11 cellular contexts compared by ENCODE assay signal in the genomic region with DNA sequence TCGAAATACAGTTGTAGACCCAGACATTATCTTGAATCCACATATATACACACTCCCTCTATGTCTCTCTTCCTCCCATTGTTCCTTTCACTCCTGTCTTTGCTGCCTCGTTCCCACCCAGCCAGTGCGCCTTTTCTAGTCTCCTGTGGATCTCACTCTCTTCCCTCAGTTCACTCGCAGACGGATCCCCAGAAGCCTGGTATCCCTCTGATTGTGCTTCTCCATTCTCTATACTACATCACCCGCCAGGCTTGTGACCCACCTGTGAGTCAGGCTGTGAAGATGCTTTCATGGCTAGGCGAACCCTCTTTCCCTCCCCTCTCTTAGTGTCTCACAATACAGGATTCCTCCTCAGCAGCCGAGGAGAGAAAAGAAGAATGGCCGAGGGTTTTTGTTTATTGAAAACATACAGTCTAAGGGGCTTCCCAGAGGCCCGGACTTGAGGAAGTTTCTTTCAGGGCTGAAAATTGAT. TPM values are rescaled to one million over a fixed set of nuclear protein-coding genes. Genes with fewer than 3 reads are reported as not detected.
DNase-seq lines count a peak whose midpoint lies in the region; ATAC-seq, FAIRE-seq and TF ChIP-seq lines count a peak whose summit lies in the region.
"Had no signal": no experiment of that assay in that cellular context is flagged by ENCODE, and none has a peak within 500 bp of the region (broad histone marks: within the 10 kb centered on the region; RNA-seq: fewer than 3 reads in every experiment).

No MANE protein-coding gene starts in this region.

- no peak for ATAC-seq in natural killer cell treated with Interleukin-12 subunit alpha and Interleukin-12 subunit beta and Interleukin-15 and Interleukin-18, amount 100 ng/mL, for 72 hours
- ATAC-seq in GM19467 (IDR thresholded peaks at IDR 0.05; ENCODE audit: unreplicated experiment): no peak
- ATAC-seq in GM21717 (IDR thresholded peaks at IDR 0.05; ENCODE audit: unreplicated experiment): no peak

- intact Hi-C loops in Calu3 (cut with micrococcal nuclease; ENCODE audit: unreplicated experiment) (loop anchor here (2.0 kb wide), 1 partner anchor 44 kb away; no protein-coding TSS in a partner anchor), mammary epithelial cell (cut with micrococcal nuclease) (no loop called here)

- no peak overlapping the region for H3K27ac ChIP-seq in Karpas-422 (ENCODE audit: low read length)
- H3K27ac ChIP-seq in mammary epithelial cell (ENCODE audit: insufficient read depth, low read depth, low read length): no peak overlapping the region

- H3K9ac ChIP-seq in Karpas-422 (ENCODE audit: low read length) (peak overlapping the region; percentile 76; the same call in 1 of the 2 replicates), mammary epithelial cell (ENCODE audit: insufficient read depth, low read length) (no peak overlapping the region)

- no peak overlapping the region for H3K27ac Mint-ChIP-seq in Calu3 (ENCODE audit: unreplicated experiment)
- H3K27ac Mint-ChIP-seq in natural killer cell treated with Interleukin-12 subunit alpha and Interleukin-12 subunit beta and Interleukin-15 and Interleukin-18, amount 100 ng/mL, for 72 hours: no peak overlapping the region

- TSS peak; percentile 53 for BruUV-seq in Calu3 (replicated peaks; lab: Mats Ljungman, UMichigan)
- BruUV-seq in mammary epithelial cell (replicated peaks; lab: Mats Ljungman, UMichigan): no TSS peak

- H3K9me3 ChIP-seq in Karpas-422 (ENCODE audit: low read length): no peaks in the 10 kb centered on the region
- no peaks in the 10 kb centered on the region for H3K9me3 ChIP-seq in mammary epithelial cell (replicated peaks; ENCODE audit: insufficient read depth, low read length)
- H3K9me3 ChIP-seq: mucosa of descending colon had no signal

- H3K4me1 Mint-ChIP-seq in Calu3 (ENCODE audit: low read depth, unreplicated experiment): peaks cover 27% of the 10 kb centered on the region
- peaks cover 17 to 28% of the 10 kb centered on the region in 2 donors for H3K4me1 Mint-ChIP-seq in natural killer cell treated with Interleukin-12 subunit alpha and Interleukin-12 subunit beta and Interleukin-15 and Interleukin-18, amount 100 ng/mL, for 72 hours (ENCODE audit: low read depth in 2 of 2)

- H3K9me2 ChIP-seq in Karpas-422 (replicated peaks; ENCODE audit: insufficient read depth, low read length): no peaks in the 10 kb centered on the region

- CTCF ChIA-PET in Calu3 (lab: Charles Lee) (interaction anchor here (0.6 to 1.5 kb wide), 5 partner anchors 27 to 173 kb away, joined by 3 to 19 read pairs (median 5); partner anchors contain the start of gene FDPS), mammary epithelial cell (lab: Charles Lee; ENCODE audit: low non-redundant PET) (interaction anchor here (0.9 kb wide), 1 partner anchor 43 kb away, joined by 3 read pairs; no protein-coding TSS in a partner anchor)

- TF ChIP-seq POLR2A in GM12891 (IDR thresholded peaks at IDR 0.05; ENCODE audit: low read depth, low read length): no peak

- H3K27me3 ChIP-seq in Karpas-422 (ENCODE audit: low read length) (no peaks in the 10 kb centered on the region), mammary epithelial cell (ENCODE audit: insufficient read depth, low read length) (no peaks in the 10 kb centered on the region)

- dilution Hi-C loops in mammary epithelial cell (cut with HindIII; ENCODE audit: low sequenced_read_pairs): loop anchor here (5.0 kb wide), 1 partner anchor 61 kb away; no protein-coding TSS in a partner anchor

- TF ChIP-seq CTCF in Calu3 (IDR thresholded peaks at IDR 0.05; ENCODE audit: unreplicated experiment) (no peak), mammary epithelial cell (conservative IDR thresholded peaks at IDR 0.05 in 1 of 2, IDR thresholded peaks at IDR 0.05 in 1 of 2; ENCODE audit: extremely low read depth in 1 of 2, insufficient read depth in 1 of 2, low read depth in 1 of 2, low read length in 2 of 2) (no peak)

- WGBS in mammary epithelial cell (ENCODE audit: low coverage, missing lambda C conversion rate): 48% methylated on average over 9 of the region's 10 CpGs

- H3K4me3 Mint-ChIP-seq in Calu3 (ENCODE audit: low read depth, unreplicated experiment): peak overlapping the region; percentile 75
- peak overlapping the region; percentile 81 for H3K4me3 Mint-ChIP-seq in natural killer cell treated with Interleukin-12 subunit alpha and Interleukin-12 subunit beta and Interleukin-15 and Interleukin-18, amount 100 ng/mL, for 72 hours

- H3K4me3 ChIP-seq in Karpas-422 (ENCODE audit: low read length) (peak overlapping the region; percentile 76; the same call in 1 of the 2 replicates), mammary epithelial cell (replicated peaks in 1 of 3; ENCODE audit: insufficient read depth in 1 of 3, low read depth in 2 of 3, low read length in 3 of 3) (peak overlapping the region in 1 of 3 experiments; percentile 68)

- H4K20me1 ChIP-seq in Karpas-422 (ENCODE audit: insufficient read depth, low read depth, low read length) (no peaks in the 10 kb centered on the region), mammary epithelial cell (ENCODE audit: insufficient read depth, low read length) (no peaks in the 10 kb centered on the region)

- in situ Hi-C loops in mammary epithelial cell (cut with MboI; ENCODE audit: low sequenced_read_pairs in 2 of 2): loop anchor here in 1 of 2 donors (5.0 kb wide), 1 partner anchor 39 kb away; no protein-coding TSS in a partner anchor

- H3K36me3 Mint-ChIP-seq in Calu3 (ENCODE audit: insufficient read depth, unreplicated experiment): peaks cover 28% of the 10 kb centered on the region
- no peaks in the 10 kb centered on the region for H3K36me3 Mint-ChIP-seq in natural killer cell treated with Interleukin-12 subunit alpha and Interleukin-12 subunit beta and Interleukin-15 and Interleukin-18, amount 100 ng/mL, for 72 hours

- H3K9me3 Mint-ChIP-seq in Calu3 (ENCODE audit: low read depth, unreplicated experiment): no peaks in the 10 kb centered on the region
- H3K9me3 Mint-ChIP-seq in natural killer cell treated with Interleukin-12 subunit alpha and Interleukin-12 subunit beta and Interleukin-15 and Interleukin-18, amount 100 ng/mL, for 72 hours: no peaks in the 10 kb centered on the region

- H3K4me1 ChIP-seq in Karpas-422 (ENCODE audit: low read length) (peaks cover 30% of the 10 kb centered on the region), mammary epithelial cell (ENCODE audit: insufficient read depth, low read length) (peaks cover 15% of the 10 kb centered on the region)

- no peak for FAIRE-seq in GM12891 (lab: Jason Lieb, UNC)

- H2AFZ ChIP-seq in Karpas-422 (ENCODE audit: low read length): no peak overlapping the region
- no peak overlapping the region for H2AFZ ChIP-seq in mammary epithelial cell (ENCODE audit: low read depth, low read length)

- H3K79me2 ChIP-seq in Karpas-422 (ENCODE audit: low read length) (peaks cover 2% of the 10 kb centered on the region; the same call in 1 of the 2 replicates), mammary epithelial cell (ENCODE audit: insufficient read depth, low read length) (no peaks in the 10 kb centered on the region)

- H3K36me3 ChIP-seq in Karpas-422 (ENCODE audit: insufficient read depth, low read length) (no peaks in the 10 kb centered on the region), mammary epithelial cell (ENCODE audit: insufficient read depth, low read length) (no peaks in the 10 kb centered on the region)

- peak overlapping the region; percentile 91 for H3K4me2 ChIP-seq in Karpas-422 (ENCODE audit: low read depth, low read length, poor library complexity, severe bottlenecking)
- H3K4me2 ChIP-seq in mammary epithelial cell (ENCODE audit: insufficient read depth, low read depth, low read length): peak overlapping the region; percentile 96

- H3K27me3 Mint-ChIP-seq in Calu3 (ENCODE audit: unreplicated experiment): no peaks in the 10 kb centered on the region
- no peaks in the 10 kb centered on the region for H3K27me3 Mint-ChIP-seq in natural killer cell treated with Interleukin-12 subunit alpha and Interleukin-12 subunit beta and Interleukin-15 and Interleukin-18, amount 100 ng/mL, for 72 hours

- no peak for DNase-seq in Calu3
- no peak for DNase-seq in Karpas-422
- DNase-seq in mammary epithelial cell: peak; percentile 12
- no peak for DNase-seq in natural killer cell treated with Interleukin-12 subunit alpha and Interleukin-12 subunit beta and Interleukin-15 and Interleukin-18, amount 100 ng/mL, for 72 hours (ENCODE audit: low spot score)
- DNase-seq in A172 (ENCODE audit: low spot score): no peak
- no peak for DNase-seq in GM12891 (ENCODE audit: insufficient read length, low spot score)
- DNase-seq: KG1 had no signal

RNA-seq across cellular contexts. Expression of gene HCN3, which starts 1.5 kb away (rescaled TPM):
- total RNA-seq in Calu3 (2022): 11.8 and 19.6 TPM in 2 replicates
- 5.9 and 6.3 TPM in 2 replicates for total RNA-seq in Karpas-422 (2014; rRNA removed; shearing (Covaris generic); ENCODE audit: low replicate concordance)
- 1 to 10 TPM; 1.3 to 4.8 TPM for total RNA-seq in mammary epithelial cell
- 3.0 TPM for polyA plus RNA-seq in mammary epithelial cell
- polyA minus RNA-seq in mammary epithelial cell: 10.3 TPM
- 1 to 10 TPM; 2.0 to 4.7 TPM for total RNA-seq in natural killer cell treated with Interleukin-12 subunit alpha and Interleukin-12 subunit beta and Interleukin-15 and Interleukin-18, amount 100 ng/mL, for 72 hours
- total RNA-seq in A172 (2014; rRNA removed; shearing (Covaris generic)): 0.98 and 1.0 TPM in 2 replicates
- 1.6 TPM for polyA plus RNA-seq in GM12891 (2012; ENCODE audit: low read depth, missing spikeins)

RNA-seq across cellular contexts. Expression of gene CLK2, which starts 5.4 kb away (rescaled TPM):
- total RNA-seq in Calu3 (2022) (78.5 and 79.4 TPM in 2 replicates), mammary epithelial cell (10 to 100 TPM; 21.5 to 41.5 TPM)
- 78.7 and 99.6 TPM in 2 replicates for total RNA-seq in Karpas-422 (2014; rRNA removed; shearing (Covaris generic); ENCODE audit: low replicate concordance)
- 36.1 TPM for polyA plus RNA-seq in mammary epithelial cell
- 93.7 TPM for polyA minus RNA-seq in mammary epithelial cell
- total RNA-seq in natural killer cell treated with Interleukin-12 subunit alpha and Interleukin-12 subunit beta and Interleukin-15 and Interleukin-18, amount 100 ng/mL, for 72 hours: 100 to 1,000 TPM in 1 of 2 donors, 10 to 100 TPM in 1; 77.1 to 117 TPM
- 13.9 and 21.6 TPM in 2 replicates for total RNA-seq in A172 (2014; rRNA removed; shearing (Covaris generic))
- 35.8 TPM for polyA plus RNA-seq in GM12891 (2012; ENCODE audit: low read depth, missing spikeins)

RNA-seq across cellular contexts. Expression of gene SCAMP3, which starts 16.6 kb away (rescaled TPM):
- total RNA-seq in Calu3 (2022) (85.1 and 104 TPM in 2 replicates), mammary epithelial cell (10 to 100 TPM; 36.7 to 57.7 TPM)
- total RNA-seq in Karpas-422 (2014; rRNA removed; shearing (Covaris generic); ENCODE audit: low replicate concordance): 69.7 and 73.5 TPM in 2 replicates
- 90.5 TPM for polyA plus RNA-seq in mammary epithelial cell
- 75.5 TPM for polyA minus RNA-seq in mammary epithelial cell
- 100 to 1,000 TPM; 134 to 169 TPM for total RNA-seq in natural killer cell treated with Interleukin-12 subunit alpha and Interleukin-12 subunit beta and Interleukin-15 and Interleukin-18, amount 100 ng/mL, for 72 hours
- total RNA-seq in A172 (2014; rRNA removed; shearing (Covaris generic)): 136 and 169 TPM in 2 replicates
- 51.5 TPM for polyA plus RNA-seq in GM12891 (2012; ENCODE audit: low read depth, missing spikeins)

RNA-seq across cellular contexts. Expression of gene PKLR, which starts 22.5 kb away (rescaled TPM):
- not detected in 2 replicates for total RNA-seq in Calu3 (2022)
- not detected in 2 replicates for total RNA-seq in Karpas-422 (2014; rRNA removed; shearing (Covaris generic); ENCODE audit: low replicate concordance)
- total RNA-seq in mammary epithelial cell: not detected
- 0.02 TPM for polyA plus RNA-seq in mammary epithelial cell
- not detected for polyA minus RNA-seq in mammary epithelial cell
- total RNA-seq in natural killer cell treated with Interleukin-12 subunit alpha and Interleukin-12 subunit beta and Interleukin-15 and Interleukin-18, amount 100 ng/mL, for 72 hours: not detected
- total RNA-seq in A172 (2014; rRNA removed; shearing (Covaris generic)): not detected in 2 replicates
- 0.05 TPM for polyA plus RNA-seq in GM12891 (2012; ENCODE audit: low read depth, missing spikeins)
- total RNA-seq: fibroblast of villous mesenchyme had no signal

RNA-seq across cellular contexts. Expression of gene ENTREP3, which starts 23.4 kb away (rescaled TPM):
- total RNA-seq in Calu3 (2022): 25.2 and 25.9 TPM in 2 replicates
- 20.7 and 30.6 TPM in 2 replicates for total RNA-seq in Karpas-422 (2014; rRNA removed; shearing (Covaris generic); ENCODE audit: low replicate concordance)
- 10 to 100 TPM; 10.0 to 66.1 TPM for total RNA-seq in mammary epithelial cell
- polyA plus RNA-seq in mammary epithelial cell: 18.4 TPM
- 73.9 TPM for polyA minus RNA-seq in mammary epithelial cell
- 10 to 100 TPM; 12.3 to 38.0 TPM for total RNA-seq in natural killer cell treated with Interleukin-12 subunit alpha and Interleukin-12 subunit beta and Interleukin-15 and Interleukin-18, amount 100 ng/mL, for 72 hours
- 10.7 and 11.4 TPM in 2 replicates for total RNA-seq in A172 (2014; rRNA removed; shearing (Covaris generic))
- 14.4 TPM for polyA plus RNA-seq in GM12891 (2012; ENCODE audit: low read depth, missing spikeins)
